In genomic region chr5:93676707-93677106, GRCh38 we compare ENCODE assay signal across 1 cellular context.
TF ChIP-seq lines count a peak whose summit lies in the region.

No MANE protein-coding gene starts in this region.

TF ChIP-seq in IMR-90, 13 proteins besides CTCF, POLR2A, EP300 and RAD21:
- TF ChIP-seq CEBPB (IDR thresholded peaks at IDR 0.05; ENCODE audit: low read depth, low read length) (no peak), FOS (IDR thresholded peaks at IDR 0.05; ENCODE audit: low read depth, low read length) (no peak), USF2 (IDR thresholded peaks at IDR 0.05; ENCODE audit: low read depth, low read length) (no peak), MAZ (IDR thresholded peaks at IDR 0.05; ENCODE audit: borderline replicate concordance, low read depth, low read length) (no peak), RCOR1 (IDR thresholded peaks at IDR 0.05; ENCODE audit: insufficient replicate concordance, low read length) (no peak), MAFK (IDR thresholded peaks at IDR 0.05; ENCODE audit: low read depth, low read length) (no peak), ELK1 (IDR thresholded peaks at IDR 0.05; ENCODE audit: borderline replicate concordance, low read depth, low read length) (no peak), CHD1 (IDR thresholded peaks at IDR 0.05; ENCODE audit: low read depth, low read length) (no peak), MXI1 (IDR thresholded peaks at IDR 0.05; ENCODE audit: borderline replicate concordance, low read depth, low read length) (no peak), RFX5 (IDR thresholded peaks at IDR 0.05; ENCODE audit: low read depth, low read length) (no peak), SMC3 (IDR thresholded peaks at IDR 0.05; ENCODE audit: low read depth, low read length) (no peak), NFE2L2 (IDR thresholded peaks at IDR 0.05; ENCODE audit: low read depth, low read length) (no peak), BHLHE40 (IDR thresholded peaks at IDR 0.05; ENCODE audit: low read depth, low read length) (no peak)
